12 cellular contexts compared by ENCODE assay signal in genomic region chr3:49198611-49199230, GRCh38. TPM values are rescaled to one million over a fixed set of nuclear protein-coding genes. Genes with fewer than 3 reads are reported as not detected.
A peak's percentile ranks its signal among the peaks of the same experiment; 100 is the strongest.
DNase-seq lines count a peak whose midpoint lies in the region; ATAC-seq and TF ChIP-seq lines count a peak whose summit lies in the region.
"Had no signal": no experiment of that assay in that cellular context is flagged by ENCODE, and none has a peak within 500 bp of the region (broad histone marks: within the 10 kb centered on the region; RNA-seq: fewer than 3 reads in every experiment).

No MANE protein-coding gene starts in this region.

- H3K9me3 ChIP-seq in NT2/D1 (ENCODE audit: insufficient read depth, low read length) (peaks cover 6% of the 10 kb centered on the region; the same call in 1 of the 2 replicates), muscle layer of colon (ENCODE audit: low read length) (no peaks in the 10 kb centered on the region), thoracic aorta (no peaks in the 10 kb centered on the region)

- H3K4me3 ChIP-seq in NT2/D1 (ENCODE audit: insufficient read length, low read depth) (peak overlapping the region; percentile 21), coronary artery (peak overlapping the region; percentile 74), muscle layer of colon (ENCODE audit: low read depth in 1 of 2, low read length in 2 of 2) (peak overlapping the region; percentile 25 to 63), thoracic aorta (peak overlapping the region; percentile 75)
- H3K4me3 ChIP-seq: cardiac muscle cell had no signal

- H3K4me1 ChIP-seq in NT2/D1 (ENCODE audit: insufficient read depth, insufficient read length) (peaks cover 5% of the 10 kb centered on the region), muscle layer of colon (ENCODE audit: insufficient read depth, low read length) (no peaks in the 10 kb centered on the region), thoracic aorta (ENCODE audit: control insufficient read depth in 1 of 2, low read depth in 2 of 2) (no peaks in the 10 kb centered on the region)

- H3K27me3 ChIP-seq in NT2/D1 (ENCODE audit: insufficient read depth, insufficient read length) (no peaks in the 10 kb centered on the region), muscle layer of colon (ENCODE audit: control insufficient read depth in 1 of 2, insufficient read depth in 2 of 2, low read length in 2 of 2) (no peaks in the 10 kb centered on the region), thoracic aorta (replicated peaks; ENCODE audit: insufficient read depth) (no peaks in the 10 kb centered on the region)
- H3K27me3 ChIP-seq: cardiac muscle cell had no signal

- ATAC-seq in thoracic aorta (ENCODE audit: insufficient number of reproducible peaks, low FRiP score, low read depth) (no peak), GM19023 (IDR thresholded peaks at IDR 0.05; ENCODE audit: unreplicated experiment) (no peak)
- ATAC-seq: activated T-helper 17 cell treated with anti-CD3 and anti-CD28 coated beads, Interleukin-2, amount 50 U/mL, for 72 hours had no signal

- H3K9ac ChIP-seq in NT2/D1 (ENCODE audit: insufficient read length, low read depth): peak overlapping the region; percentile 51
- H3K9ac ChIP-seq in muscle layer of colon (ENCODE audit: low read length): no peak overlapping the region

- DNase-seq in NT2/D1 (ENCODE audit: low read depth, low spot score) (no peak), coronary artery (ENCODE audit: low spot score) (no peak), thoracic aorta (ENCODE audit: low spot score) (no peak), DMS79 treated with DMSO at 0.1 percent for 48 hours (lab: John Stamatoyannopoulos, UW) (no peak)
- DNase-seq in stimulated activated naive CD4-positive, alpha-beta T cell treated with Interleukin-2 at 50 U/mL for 16 hours (lab: John Stamatoyannopoulos, UW): no peak
- DNase-seq: CD4-positive, alpha-beta memory T cell; Karpas-422; NCI-H69 had no signal

- TF ChIP-seq CTCF in coronary artery (IDR thresholded peaks at IDR 0.05) (no peak), thoracic aorta (IDR thresholded peaks at IDR 0.05) (no peak)

- peak overlapping the region; percentile 23 to 53 for H3K27ac ChIP-seq in coronary artery
- H3K27ac ChIP-seq in muscle layer of colon (ENCODE audit: low read depth, low read length): no peak overlapping the region
- no peak overlapping the region for H3K27ac ChIP-seq in thoracic aorta
- H3K27ac ChIP-seq: cardiac muscle cell had no signal

- H3K36me3 ChIP-seq in NT2/D1 (ENCODE audit: insufficient read depth, insufficient read length, low read length) (peaks cover 3% of the 10 kb centered on the region), muscle layer of colon (ENCODE audit: insufficient read depth, low read length) (no peaks in the 10 kb centered on the region), thoracic aorta (no peaks in the 10 kb centered on the region)
- H3K36me3 ChIP-seq: cardiac muscle cell had no signal

RNA-seq across cellular contexts. Expression of gene KLHDC8B, which starts 27.3 kb away (rescaled TPM):
- total RNA-seq in thoracic aorta: 10 to 100 TPM; 22.4 to 29.8 TPM

RNA-seq across cellular contexts. Expression of gene CCDC71, which starts 32.6 kb away (rescaled TPM):
- 10 to 100 TPM; 28.8 to 28.9 TPM for total RNA-seq in thoracic aorta

Comparison
In these comparisons a context has a peak if more than half of its experiments do, and no peak if none do; other contexts are left out.
1. H3K4me3 ChIP-seq: peak in every context shown above with its lines; median percentile 75 in thoracic aorta; 74 in coronary artery; 44 in muscle layer of colon; 21 in NT2/D1.
2. H3K27ac ChIP-seq: peak in coronary artery (2 of 2); none in muscle layer of colon (single experiment) and thoracic aorta (0 of 2).